ENCODE assay signal across 28 cellular contexts in genomic region chr2:167787562-167787961, GRCh38.
"Had no signal": no experiment of that assay in that cellular context is flagged by ENCODE, and none has a peak within 500 bp of the region (broad histone marks: within the 10 kb centered on the region; RNA-seq: fewer than 3 reads in every experiment).

No MANE protein-coding gene starts in this region.

- ATAC-seq: natural killer cell; psoas muscle; right cardiac atrium; stimulated activated memory B cell treated with anti-CD40 and anti-IgM and Interleukin-4, amounts not matched to agents 10 μg/mL and 1 μg/mL and 100 μg/mL, for 72 hours; stimulated activated naive CD8-positive, alpha-beta T cell treated with anti-CD3 and anti-CD28 coated beads, Interleukin-15, amount 100 ng/mL, for 72 hours; stimulated activated naive CD8-positive, alpha-beta T cell treated with anti-CD3 and anti-CD28 coated beads, Interleukin-15, Interleukin-2, amounts not matched to agents 100 U/mL and 50 U/mL, for 24 hours had no signal

- H3K36me3 ChIP-seq: neural progenitor cell, ovary, right lobe of liver, sigmoid colon, suprapubic skin, tibial nerve, upper lobe of left lung, uterus had no signal

- H3K27ac Mint-ChIP-seq: natural killer cell; nephron; neural progenitor cell; stimulated activated memory B cell treated with anti-CD40 and anti-IgM and Interleukin-4, amounts not matched to agents 10 μg/mL and 1 μg/mL and 100 μg/mL, for 72 hours; stimulated activated naive CD8-positive, alpha-beta T cell treated with anti-CD3 and anti-CD28 coated beads, Interleukin-15, amount 100 ng/mL, for 72 hours had no signal

- H3K4me2 ChIP-seq: neural progenitor cell had no signal

- DNase-seq: naive B cell; natural killer cell; occipital lobe; ovary; posterior cingulate gyrus; psoas muscle; right cardiac atrium; sigmoid colon; stimulated activated CD4-positive, alpha-beta T cell treated with anti-CD3 and anti-CD28 coated beads, Interleukin-15, amount 100 ng/mL, for 24 hours; stimulated activated CD4-positive, alpha-beta T cell treated with anti-CD3 and anti-CD28 coated beads, Interleukin-2, amount 100 ng/mL, for 24 hours; stimulated activated CD4-positive, alpha-beta T cell treated with anti-CD3 and anti-CD28 coated beads, Interleukin-2, amount 100 ng/mL, for 48 hours; stimulated activated CD4-positive, alpha-beta T cell treated with anti-CD3 and anti-CD28 coated beads, Interleukin-4, amount 100 ng/mL, for 24 hours; stimulated activated naive CD4-positive, alpha-beta T cell; stimulated activated naive CD8-positive, alpha-beta T cell treated with anti-CD3 and anti-CD28 coated beads, Interleukin-15, amount 100 ng/mL, for 72 hours; stimulated activated naive CD8-positive, alpha-beta T cell treated with anti-CD3 and anti-CD28 coated beads, Interleukin-15, Interleukin-2, amounts not matched to agents 100 U/mL and 50 U/mL, for 24 hours; substantia nigra; testis; trophoblast cell; upper lobe of left lung; uterus had no signal

- H2AFZ ChIP-seq: neural progenitor cell, parathyroid adenoma had no signal

- H3K4me1 Mint-ChIP-seq: naive B cell; natural killer cell; stimulated activated memory B cell treated with anti-CD40 and anti-IgM and Interleukin-4, amounts not matched to agents 10 μg/mL and 1 μg/mL and 100 μg/mL, for 72 hours; stimulated activated naive CD8-positive, alpha-beta T cell treated with anti-CD3 and anti-CD28 coated beads, Interleukin-15, amount 100 ng/mL, for 72 hours had no signal

- H3K27me3 ChIP-seq: neural progenitor cell, ovary, right lobe of liver, sigmoid colon, suprapubic skin, testis, tibial nerve, upper lobe of left lung, uterus had no signal

- H3K4me1 ChIP-seq: suprapubic skin, upper lobe of left lung had no signal

- H3K9me3 Mint-ChIP-seq: natural killer cell, nephron had no signal

- H3K9ac ChIP-seq: neural progenitor cell, parathyroid adenoma had no signal

- H3K9me3 ChIP-seq: ovary, psoas muscle, right lobe of liver, sigmoid colon, suprapubic skin, testis, tibial nerve, upper lobe of left lung, uterus had no signal

- H3K4me3 ChIP-seq: neural progenitor cell, ovary, psoas muscle, right lobe of liver, sigmoid colon, suprapubic skin, testis, tibial nerve, upper lobe of left lung, uterus had no signal

- H3K36me3 Mint-ChIP-seq: naive B cell; natural killer cell; stimulated activated memory B cell treated with anti-CD40 and anti-IgM and Interleukin-4, amounts not matched to agents 10 μg/mL and 1 μg/mL and 100 μg/mL, for 72 hours had no signal

- H3K4me3 Mint-ChIP-seq: naive B cell; natural killer cell; nephron; neural progenitor cell; stimulated activated memory B cell treated with anti-CD40 and anti-IgM and Interleukin-4, amounts not matched to agents 10 μg/mL and 1 μg/mL and 100 μg/mL, for 72 hours; stimulated activated naive CD8-positive, alpha-beta T cell treated with anti-CD3 and anti-CD28 coated beads, Interleukin-15, amount 100 ng/mL, for 72 hours had no signal

- H3K27me3 Mint-ChIP-seq: progenitor cell of endocrine pancreas; stimulated activated memory B cell treated with anti-CD40 and anti-IgM and Interleukin-4, amounts not matched to agents 10 μg/mL and 1 μg/mL and 100 μg/mL, for 72 hours had no signal

- H3K27ac ChIP-seq: neural progenitor cell, ovary, parathyroid adenoma, psoas muscle, right lobe of liver, sigmoid colon, suprapubic skin, testis, tibial nerve, upper lobe of left lung, uterus had no signal
